10 cellular contexts compared by ENCODE assay signal in the genomic region with DNA sequence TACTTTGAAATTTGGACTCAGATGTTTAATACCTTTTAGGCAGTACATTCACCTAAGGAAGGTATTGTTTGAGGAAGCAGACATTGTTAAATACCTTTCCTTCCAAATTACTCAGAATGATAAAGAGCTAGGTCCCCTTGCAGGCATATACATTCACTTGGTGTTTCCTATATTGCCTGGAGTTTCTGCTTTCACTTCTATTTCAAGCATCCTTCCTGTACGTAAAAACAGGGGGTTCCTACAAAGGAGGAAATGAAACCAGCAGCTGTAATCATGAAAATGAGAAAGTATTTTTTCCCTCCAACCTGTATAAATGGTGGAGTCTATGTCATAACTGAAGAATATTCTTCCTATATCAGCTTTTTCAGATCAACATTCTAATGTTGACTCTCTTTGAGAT.
DNase-seq lines count a peak whose midpoint lies in the region; ATAC-seq and TF ChIP-seq lines count a peak whose summit lies in the region.
"Had no signal": no experiment of that assay in that cellular context is flagged by ENCODE, and none has a peak within 500 bp of the region (broad histone marks: within the 10 kb centered on the region; RNA-seq: fewer than 3 reads in every experiment).

No MANE protein-coding gene starts in this region.

- H3K27ac Mint-ChIP-seq in activated CD8-positive, alpha-beta T cell treated with anti-CD3 and anti-CD28 coated beads for 36 hours, result peak overlapping the region; percentile 77
- H3K27ac Mint-ChIP-seq in endothelial cell (ENCODE audit: unreplicated experiment), result no peak overlapping the region
- H3K27ac Mint-ChIP-seq: nephron had no signal

- no peaks in the 10 kb centered on the region for H3K27me3 Mint-ChIP-seq in activated CD8-positive, alpha-beta T cell treated with anti-CD3 and anti-CD28 coated beads for 36 hours
- H3K27me3 Mint-ChIP-seq in endothelial cell (ENCODE audit: unreplicated experiment), result no peaks in the 10 kb centered on the region

- peaks cover 13% of the 10 kb centered on the region for H3K4me1 Mint-ChIP-seq in activated CD8-positive, alpha-beta T cell treated with anti-CD3 and anti-CD28 coated beads for 36 hours (ENCODE audit: low read depth)
- peaks cover 25% of the 10 kb centered on the region for H3K4me1 Mint-ChIP-seq in endothelial cell (ENCODE audit: unreplicated experiment)

- intact Hi-C loops in activated CD8-positive, alpha-beta T cell treated with anti-CD3 and anti-CD28 coated beads for 36 hours (cut with micrococcal nuclease), result no loop called here

- POLR2A ChIA-PET in activated CD8-positive, alpha-beta T cell treated with anti-CD3 and anti-CD28 coated beads for 36 hours (lab: Charles Lee), result interaction anchor here (0.6 to 1.2 kb wide), 2 partner anchors 9 to 97 kb away, joined by 3 read pairs; no protein-coding TSS in a partner anchor

- no peaks in the 10 kb centered on the region for H3K9me3 Mint-ChIP-seq in activated CD8-positive, alpha-beta T cell treated with anti-CD3 and anti-CD28 coated beads for 36 hours
- no peaks in the 10 kb centered on the region for H3K9me3 Mint-ChIP-seq in endothelial cell (ENCODE audit: unreplicated experiment)
- H3K9me3 Mint-ChIP-seq: nephron had no signal

- no peak overlapping the region for H3K4me3 ChIP-seq in GM12864 (ENCODE audit: low read depth, low read length)

- DNase-seq in GM12864 (ENCODE audit: low read depth), result peak; percentile 70
- DNase-seq in activated CD8-positive, alpha-beta T cell treated with anti-CD3 and anti-CD28 coated beads for 36 hours, result no peak
- no peak for DNase-seq in NCI-H69 (lab: John Stamatoyannopoulos, UW)
- no peak for DNase-seq in COLO829 (ENCODE audit: low spot score)
- no peak for DNase-seq in NCI-H524 treated with DMSO at 0.1 percent for 48 hours (lab: John Stamatoyannopoulos, UW)
- DNase-seq in endothelial cell (ENCODE audit: low spot score), result no peak
- DNase-seq: NCI-H1417 treated with DMSO at 0.1 percent for 48 hours had no signal

- peak; percentile 93 for ATAC-seq in GM19468 (IDR thresholded peaks at IDR 0.05; ENCODE audit: extremely low read depth, unreplicated experiment)
- ATAC-seq in HG03175 (IDR thresholded peaks at IDR 0.05; ENCODE audit: unreplicated experiment), result peak; percentile 98
- peak; percentile 95 for ATAC-seq in activated CD8-positive, alpha-beta T cell treated with anti-CD3 and anti-CD28 coated beads for 36 hours

- H3K36me3 Mint-ChIP-seq in activated CD8-positive, alpha-beta T cell treated with anti-CD3 and anti-CD28 coated beads for 36 hours (ENCODE audit: low read depth), result no peaks in the 10 kb centered on the region
- no peaks in the 10 kb centered on the region for H3K36me3 Mint-ChIP-seq in endothelial cell (ENCODE audit: low read depth, unreplicated experiment)

- H3K4me3 Mint-ChIP-seq in activated CD8-positive, alpha-beta T cell treated with anti-CD3 and anti-CD28 coated beads for 36 hours, result no peak overlapping the region
- no peak overlapping the region for H3K4me3 Mint-ChIP-seq in endothelial cell (ENCODE audit: unreplicated experiment)
- H3K4me3 Mint-ChIP-seq: nephron had no signal

- CTCF ChIA-PET in activated CD8-positive, alpha-beta T cell treated with anti-CD3 and anti-CD28 coated beads for 36 hours (lab: Charles Lee), result interaction anchor here (0.9 to 1.4 kb wide), 2 partner anchors 95 to 351 kb away, joined by 3 to 4 read pairs; no protein-coding TSS in a partner anchor

- TF ChIP-seq CTCF in GM12864 (IDR thresholded peaks at IDR 0.05; ENCODE audit: low read depth, low read length, missing control alignments), result no peak
- no peak for TF ChIP-seq CTCF in activated CD8-positive, alpha-beta T cell treated with anti-CD3 and anti-CD28 coated beads for 36 hours (IDR thresholded peaks at IDR 0.05)
- TF ChIP-seq CTCF in endothelial cell (IDR thresholded peaks at IDR 0.05; ENCODE audit: unreplicated experiment), result no peak
